ENCODE assay signal across 20 cellular contexts in genomic region chr4:182788197-182788596, GRCh38.
DNase-seq lines count a peak whose midpoint lies in the region; FAIRE-seq and TF ChIP-seq lines count a peak whose summit lies in the region.
"Had no signal": no experiment of that assay in that cellular context is flagged by ENCODE, and none has a peak within 500 bp of the region (broad histone marks: within the 10 kb centered on the region; RNA-seq: fewer than 3 reads in every experiment).

No MANE protein-coding gene starts in this region.

- no peaks in the 10 kb centered on the region for H3K9me3 ChIP-seq in tibial nerve
- H3K9me3 ChIP-seq: BE2C had no signal

- TF ChIP-seq CTCF in VCaP (conservative IDR thresholded peaks at IDR 0.05) (no peak), tibial nerve (IDR thresholded peaks at IDR 0.05) (no peak)

- TF ChIP-seq EP300 in tibial nerve (IDR thresholded peaks at IDR 0.05): no peak

- FAIRE-seq in islet of Langerhans (lab: Jason Lieb, UNC): peak; percentile 88
- FAIRE-seq: D721Med, G401.6, GM12892, H1 had no signal

- H3K27ac ChIP-seq in VCaP (peak overlapping the region; percentile 14; the same call in 1 of the 2 replicates), tibial nerve (no peak overlapping the region)
- H3K27ac ChIP-seq: BLaER1 treated with 17β-estradiol and CSF1 and Interleukin-3, amounts not matched to agents 10 nM and 100 nM; GM23248 had no signal

- no peaks in the 10 kb centered on the region for H3K4me1 ChIP-seq in tibial nerve
- H3K4me1 ChIP-seq: BE2C; BLaER1 treated with 17β-estradiol and CSF1 and Interleukin-3, amounts not matched to agents 10 nM and 100 nM had no signal

- no peak overlapping the region for H3K4me3 ChIP-seq in tibial nerve
- H3K4me3 ChIP-seq: BLaER1 treated with 17β-estradiol and CSF1 and Interleukin-3, amounts not matched to agents 10 nM and 100 nM; GM23248 had no signal

- H3K27me3 ChIP-seq in tibial nerve: no peaks in the 10 kb centered on the region
- H3K27me3 ChIP-seq: BE2C; BLaER1 treated with 17β-estradiol and CSF1 and Interleukin-3, amounts not matched to agents 10 nM and 100 nM had no signal

- WGBS in tibial nerve, 2 donors: 80 to 87% methylated on average over 7 of the region's 7 CpGs

- peak; percentile 16 for DNase-seq in Ammon's horn (ENCODE audit: low spot score)
- peak; percentile 39 for DNase-seq in G401 (ENCODE audit: low spot score)
- no peak for DNase-seq in tibial nerve (ENCODE audit: low spot score in 2 of 2)
- DNase-seq in iPS-NIHi11 (ENCODE audit: low spot score): no peak
- no peak for DNase-seq in activated gamma-delta T cell (lab: John Stamatoyannopoulos, UW)
- DNase-seq in NCI-H2196 treated with DMSO at 0.1 percent for 48 hours (lab: John Stamatoyannopoulos, UW; ENCODE audit: unreplicated experiment): no peak
- DNase-seq: BE2C; CD4-positive, alpha-beta T cell; CD8-positive, alpha-beta memory T cell; DMS 273 treated with DMSO at 0.1 percent for 48 hours; GM23248; H7; HCEC 1CT had no signal

- peaks cover 0 to 43% (median 0%) of the 10 kb centered on the region in 3 donors for H3K36me3 ChIP-seq in tibial nerve

- no peak for TF ChIP-seq POLR2A in tibial nerve (IDR thresholded peaks at IDR 0.05)

- in situ Hi-C loops in G401 (cut with HindIII; ENCODE audit: low sequenced_read_pairs): no loop called here

Comparison
In these comparisons a context has a peak if more than half of its experiments do, and no peak if none do; other contexts are left out.
1. DNase-seq: peak in Ammon's horn (single experiment) and G401 (single experiment); none in tibial nerve (0 of 2), iPS-NIHi11 (single experiment), activated gamma-delta T cell (single experiment) and NCI-H2196 treated with DMSO at 0.1 percent for 48 hours (single experiment).